ENCODE assay signal across 22 cellular contexts in genomic region chr2:191892391-191892790, GRCh38. TPM values are rescaled to one million over a fixed set of nuclear protein-coding genes. Genes with fewer than 3 reads are reported as not detected.
DNase-seq lines count a peak whose midpoint lies in the region; ATAC-seq, FAIRE-seq and TF ChIP-seq lines count a peak whose summit lies in the region.
"Had no signal": no experiment of that assay in that cellular context is flagged by ENCODE, and none has a peak within 500 bp of the region (broad histone marks: within the 10 kb centered on the region; RNA-seq: fewer than 3 reads in every experiment).

No MANE protein-coding gene starts in this region.

- no peaks in the 10 kb centered on the region for H3K9me2 ChIP-seq in GM23338 (ENCODE audit: insufficient read depth)

- no peak for TF ChIP-seq RAD21 in Ishikawa (IDR thresholded peaks at IDR 0.05; ENCODE audit: low read depth)
- no peak for TF ChIP-seq RAD21 in K562 (CRISPR knock-in tag; conservative IDR thresholded peaks at IDR 0.05 in 1 of 2, IDR thresholded peaks at IDR 0.05 in 1 of 2)

- no peak for TF ChIP-seq CTCF in AG10803 (conservative IDR thresholded peaks at IDR 0.05; ENCODE audit: low read length)
- TF ChIP-seq CTCF in K562 (IDR thresholded peaks at IDR 0.05 in 2 of 3, conservative IDR thresholded peaks at IDR 0.05 in 1 of 3; ENCODE audit: insufficient read depth in 2 of 3, low read depth in 1 of 3, low read length in 3 of 3): no peak
- no peak for TF ChIP-seq CTCF in GM23338 (conservative IDR thresholded peaks at IDR 0.05; ENCODE audit: low read depth in 2 of 2)

- no TSS peak for BruUV-seq in K562 (replicated peaks; lab: Mats Ljungman, UMichigan)

- H3F3A ChIP-seq in GM23338 (replicated peaks; ENCODE audit: low read depth): no peaks in the 10 kb centered on the region

- POLR2A ChIA-PET in K562 (lab: Yijun Ruan, JAX): no interaction called here

- TF ChIP-seq EP300 in Ishikawa (IDR thresholded peaks at IDR 0.05; ENCODE audit: borderline replicate concordance): no peak
- TF ChIP-seq EP300 in K562 (IDR thresholded peaks at IDR 0.05; ENCODE audit: low read length): no peak

- no peak for FAIRE-seq in K562 (lab: Jason Lieb, UNC)
- FAIRE-seq: GM12891 had no signal

- H3K9me1 ChIP-seq in K562 (ENCODE audit: control insufficient read depth, insufficient read depth, low read length): no peaks in the 10 kb centered on the region

- no peak overlapping the region for H3K4me3 Mint-ChIP-seq in GM23338
- H3K4me3 Mint-ChIP-seq: activated CD8-positive, alpha-beta T cell treated with anti-CD3 and anti-CD28 coated beads for 36 hours had no signal

- intact Hi-C loops in K562 (cut with micrococcal nuclease): no loop called here

- H3K4me2 ChIP-seq in K562 (ENCODE audit: insufficient read depth, low read length) (no peak overlapping the region), GM23338 (no peak overlapping the region)
- H3K4me2 ChIP-seq: KMS-11 had no signal

- H3K4me1 ChIP-seq in K562 (replicated peaks in 1 of 2; ENCODE audit: control insufficient read depth in 2 of 2, insufficient read depth in 2 of 2, low read length in 2 of 2) (no peaks in the 10 kb centered on the region), GM23338 (ENCODE audit: insufficient read depth) (no peaks in the 10 kb centered on the region)
- H3K4me1 ChIP-seq: heart left ventricle, psoas muscle, tibial nerve had no signal

- peak; percentile 93 for DNase-seq in AG10803 (ENCODE audit: low read depth)
- DNase-seq in K562 (ENCODE audit: extremely low read depth in 1 of 4, low spot score in 3 of 4): no peak
- peak; percentile 95 for DNase-seq in iris pigment epithelial cell (ENCODE audit: low read depth)
- no peak for DNase-seq in NCI-H510A treated with DMSO at 0.1 percent for 48 hours (lab: John Stamatoyannopoulos, UW)
- DNase-seq in GM23338 (ENCODE audit: low spot score): no peak
- DNase-seq: activated CD8-positive, alpha-beta T cell treated with anti-CD3 and anti-CD28 coated beads for 36 hours; C1 segment of cervical spinal cord; DMS79 treated with DMSO at 0.1 percent for 48 hours; effector CD8-positive, alpha-beta T cell; heart left ventricle; kidney glomerular epithelial cell; NCI-H1930; psoas muscle; stimulated activated CD8-positive, alpha-beta memory T cell treated with anti-CD3 and anti-CD28 coated beads, Interleukin-4, amount 100 ng/mL, for 48 hours had no signal

- H3K27ac ChIP-seq in K562 (ENCODE audit: extremely low read depth, low read depth, low read length) (no peak overlapping the region), GM23338 (ENCODE audit: low read depth) (no peak overlapping the region)
- H3K27ac ChIP-seq: heart left ventricle, KMS-11, psoas muscle, SJSA1, tibial nerve had no signal

- no peaks in the 10 kb centered on the region for H3K27me3 Mint-ChIP-seq in GM23338 (ENCODE audit: insufficient read depth, low read depth, poor library complexity)

- in situ Hi-C loops in K562 (cut with MboI): no loop called here

- no peak for ATAC-seq in K562
- no peak for ATAC-seq in GM23338
- no peak for ATAC-seq in GM18498 (IDR thresholded peaks at IDR 0.05; ENCODE audit: unreplicated experiment)
- no peak for ATAC-seq in HG03045 (IDR thresholded peaks at IDR 0.05; ENCODE audit: unreplicated experiment)
- ATAC-seq: activated CD8-positive, alpha-beta T cell treated with anti-CD3 and anti-CD28 coated beads for 36 hours; heart left ventricle; psoas muscle had no signal

- no peak for TF ChIP-seq POLR2A in K562 (conservative IDR thresholded peaks at IDR 0.05)

- H3K9me3 ChIP-seq in K562 (replicated peaks; ENCODE audit: control insufficient read depth, insufficient read depth, low read depth, low read length): no peaks in the 10 kb centered on the region
- H3K9me3 ChIP-seq: psoas muscle, SJSA1, tibial nerve had no signal

- no peaks in the 10 kb centered on the region for H4K20me1 ChIP-seq in K562 (replicated peaks; ENCODE audit: control insufficient read depth, insufficient read depth, low read length)
- H4K20me1 ChIP-seq in GM23338 (replicated peaks; ENCODE audit: insufficient read depth): no peaks in the 10 kb centered on the region

- H3K9me3 Mint-ChIP-seq in GM23338: peaks cover 5% of the 10 kb centered on the region; the same call in 2 of the 3 replicates
- H3K9me3 Mint-ChIP-seq: activated CD8-positive, alpha-beta T cell treated with anti-CD3 and anti-CD28 coated beads for 36 hours; activated T-helper 2 cell treated with anti-CD3 and anti-CD28 coated beads, Interferon-gamma antibody, Interleukin-2, Interleukin-4, amounts not matched to agents 10 μg/mL and 5 μg/mL and 100 μg/mL, durations not matched to agents 14 hours and 24 hours and 36 hours had no signal

- no peaks in the 10 kb centered on the region for H3K36me3 Mint-ChIP-seq in GM23338 (ENCODE audit: low read depth)

- no peaks in the 10 kb centered on the region for H3K4me1 Mint-ChIP-seq in GM23338

- no peak overlapping the region for H3K27ac Mint-ChIP-seq in GM23338
- H3K27ac Mint-ChIP-seq: activated CD8-positive, alpha-beta T cell treated with anti-CD3 and anti-CD28 coated beads for 36 hours; activated T-helper 2 cell treated with anti-CD3 and anti-CD28 coated beads, Interferon-gamma antibody, Interleukin-2, Interleukin-4, amounts not matched to agents 10 μg/mL and 5 μg/mL and 100 μg/mL, durations not matched to agents 14 hours and 24 hours and 36 hours had no signal

- H3K36me3 ChIP-seq in K562 (ENCODE audit: control insufficient read depth, insufficient read depth, low read length) (no peaks in the 10 kb centered on the region), GM23338 (ENCODE audit: insufficient read depth) (no peaks in the 10 kb centered on the region)
- H3K36me3 ChIP-seq: heart left ventricle, SJSA1, tibial nerve had no signal

- no peak overlapping the region for H2AFZ ChIP-seq in K562 (ENCODE audit: low read depth, low read length)
- H2AFZ ChIP-seq in GM23338: no peak overlapping the region

- H3K79me2 ChIP-seq in K562 (ENCODE audit: control insufficient read depth, insufficient read depth, low read length): 0 out of 3 replicates have a peak, but pooled peaks cover 4% of the 10 kb centered on the region
- H3K79me2 ChIP-seq in GM23338 (replicated peaks; ENCODE audit: insufficient read depth): no peaks in the 10 kb centered on the region

- WGBS in K562 (ENCODE audit: insufficient coverage, low coverage, missing lambda C conversion rate): 73% methylated on average over 3 of the region's 3 CpGs

- CTCF ChIA-PET in K562 (lab: Yijun Ruan, JAX; ENCODE audit: low intra/inter-chr PET ratio): no interaction called here

- H3K4me3 ChIP-seq in AG10803 (ENCODE audit: low read length) (no peak overlapping the region), K562 (no peak overlapping the region), GM23338 (no peak overlapping the region)
- H3K4me3 ChIP-seq: heart left ventricle, psoas muscle, SJSA1, tibial nerve had no signal

- no peak overlapping the region for H3K9ac ChIP-seq in K562 (ENCODE audit: insufficient read depth in 1 of 2, low read depth in 2 of 2, low read length in 2 of 2)
- H3K9ac ChIP-seq: KMS-11 had no signal

- no peaks in the 10 kb centered on the region for H3K27me3 ChIP-seq in K562 (ENCODE audit: control insufficient read depth in 2 of 2, insufficient read depth in 2 of 2, low read length in 2 of 2)
- H3K27me3 ChIP-seq in GM23338 (ENCODE audit: insufficient read depth): no peaks in the 10 kb centered on the region
- H3K27me3 ChIP-seq: heart left ventricle, SJSA1, tibial nerve had no signal

TF ChIP-seq in Ishikawa, 13 proteins besides CTCF, POLR2A, EP300 and RAD21:
- TF ChIP-seq CEBPB (IDR thresholded peaks at IDR 0.05) (peak; percentile 71), TCF12 (IDR thresholded peaks at IDR 0.05; ENCODE audit: low read depth) (no peak), TEAD4 (IDR thresholded peaks at IDR 0.05) (no peak), NFIC (IDR thresholded peaks at IDR 0.05) (no peak)

TF ChIP-seq in K562, 482 proteins besides CTCF, POLR2A, EP300 and RAD21 (continues in another document):
- TF ChIP-seq FOXA3 (CRISPR knock-in tag; conservative IDR thresholded peaks at IDR 0.05 in 1 of 2, IDR thresholded peaks at IDR 0.05 in 1 of 2) (no peak), CEBPB (tag; IDR thresholded peaks at IDR 0.05) (peak; percentile 68), ZNF282 (CRISPR knock-in tag; IDR thresholded peaks at IDR 0.05) (no peak), CEBPG (CRISPR knock-in tag; IDR thresholded peaks at IDR 0.05) (no peak), CEBPG (tag; conservative IDR thresholded peaks at IDR 0.05 in 1 of 2, IDR thresholded peaks at IDR 0.05 in 1 of 2) (peak in 1 of 2 experiments; percentile 48; a peak in 2 of 4 replicates)

TF ChIP-seq in GM23338, 12 proteins besides CTCF, POLR2A, EP300 and RAD21 (continues in another document):
- no peak for TF ChIP-seq EZH2 (IDR thresholded peaks at IDR 0.05; ENCODE audit: low read depth, unreplicated experiment)
- no peak for TF ChIP-seq ZNF331 (CRISPR knock-in tag; IDR thresholded peaks at IDR 0.05; ENCODE audit: low read depth)
- no peak for TF ChIP-seq POLR2AphosphoS5 (IDR thresholded peaks at IDR 0.05; ENCODE audit: low read depth)
- TF ChIP-seq JUNB (IDR thresholded peaks at IDR 0.05; ENCODE audit: unreplicated experiment): no peak

RNA-seq across cellular contexts. Expression of gene CAVIN2, which starts 45.5 kb away (rescaled TPM):
- 11.7 and 16.8 TPM in 2 replicates for total RNA-seq in K562 (2011; cell fraction: chromatin; rRNA removed; ENCODE audit: low replicate concordance)
- 12.2 and 13.9 TPM in 2 replicates for total RNA-seq in K562 (2011; cell fraction: nucleolus; rRNA removed)
- total RNA-seq in K562 (2011; cell fraction: nucleoplasm; rRNA removed): 12.6 and 12.7 TPM in 2 replicates
- total RNA-seq in K562 (2014; rRNA removed) (65.1 and 71.8 TPM in 2 replicates), K562 (2014; rRNA removed; fragmentation: Illumina TruSeq; extraction: Trizol) (81.0 and 86.4 TPM in 2 replicates), K562 (2015; rRNA removed; fragmentation: Illumina TruSeq; extraction: Trizol) (87.7 and 92.4 TPM in 2 replicates), K562 (2021) (70.5 and 74.6 TPM in 2 replicates)
- polyA plus RNA-seq in K562 (2011; rRNA removed) (29.3 and 43.5 TPM in 2 replicates), K562 (2014; fragmentation: Illumina TruSeq; extraction: Trizol) (66.6 and 73.8 TPM in 2 replicates), K562 (2014; fragmentation: Nextera tagmentation; extraction: Ambion mirVana) (10 to 100 TPM; 20.6 to 31.5 TPM), K562 (2014; rRNA removed) (63.4 and 69.0 TPM in 2 replicates), GM23338 (2016; fragmentation: Nextera tagmentation; extraction: Ambion mirVana) (0.15 TPM in 1 of 2 replicates, not detected in the other)
- polyA plus RNA-seq in K562 (2011; cell fraction: cytosol; rRNA removed): 22.5 and 40.5 TPM in 2 replicates
- polyA plus RNA-seq in K562 (2011; cell fraction: nucleus; rRNA removed): 14.2 and 19.0 TPM in 2 replicates
- 44.5 and 64.1 TPM in 2 replicates for polyA plus RNA-seq in K562 (2012)
- 31.3 and 39.1 TPM in 2 replicates for polyA minus RNA-seq in K562 (2011; rRNA and poly(A)+ RNA removed)
- 23.3 and 34.4 TPM in 2 replicates for polyA minus RNA-seq in K562 (2011; cell fraction: cytosol; rRNA and poly(A)+ RNA removed)
- polyA minus RNA-seq in K562 (2011; cell fraction: nucleus; rRNA and poly(A)+ RNA removed): 26.5 and 38.9 TPM in 2 replicates
- 0.07 TPM in 1 of 2 replicates, not detected in the other for total RNA-seq in GM23338 (2014; rRNA removed; shearing (Covaris generic))
- total RNA-seq: activated CD8-positive, alpha-beta T cell treated with anti-CD3 and anti-CD28 coated beads for 36 hours; activated T-helper 2 cell treated with anti-CD3 and anti-CD28 coated beads, Interferon-gamma antibody, Interleukin-2, Interleukin-4, amounts not matched to agents 10 μg/mL and 5 μg/mL and 100 μg/mL, durations not matched to agents 14 hours and 24 hours and 36 hours had no signal

Comparison
In these comparisons a context has a peak if more than half of its experiments do, and no peak if none do; other contexts are left out.
1. DNase-seq: peak in AG10803 (single experiment) and iris pigment epithelial cell (single experiment); none in K562 (0 of 4), NCI-H510A treated with DMSO at 0.1 percent for 48 hours (single experiment) and GM23338 (single experiment).
2. RNA of gene CAVIN2, which starts 45.5 kb away (total RNA-seq): 11.7 to 92.4 TPM in K562; 0.07 TPM in GM23338; every median in the first group is over 10 times any median in the second.